In genomic region chr11:19777342-19778102, GRCh38 we compare ENCODE assay signal across 9 cellular contexts.
DNase-seq lines count a peak whose midpoint lies in the region; ATAC-seq and TF ChIP-seq lines count a peak whose summit lies in the region.
"Had no signal": no experiment of that assay in that cellular context is flagged by ENCODE, and none has a peak within 500 bp of the region (broad histone marks: within the 10 kb centered on the region; RNA-seq: fewer than 3 reads in every experiment).

No MANE protein-coding gene starts in this region.

- H3K27ac ChIP-seq in WERI-Rb-1 (no peak overlapping the region), left ventricle myocardium inferior (replicated peaks) (no peak overlapping the region)
- H3K27ac ChIP-seq: KMS-11 had no signal

- H3K4me3 ChIP-seq in WERI-Rb-1 (ENCODE audit: low read depth, low read length) (peak overlapping the region; percentile 22), left ventricle myocardium inferior (peak overlapping the region; percentile 67)

- TF ChIP-seq CTCF in WERI-Rb-1 (IDR thresholded peaks at IDR 0.05; ENCODE audit: low read depth, low read length) (no peak), left ventricle myocardium inferior (IDR thresholded peaks at IDR 0.05; ENCODE audit: borderline replicate concordance) (no peak)

- no peaks in the 10 kb centered on the region for H3K36me3 ChIP-seq in WERI-Rb-1
- H3K36me3 ChIP-seq in left ventricle myocardium inferior: no peaks in the 10 kb centered on the region

- ATAC-seq in GM18867 (IDR thresholded peaks at IDR 0.05; ENCODE audit: unreplicated experiment): peak; percentile 72
- peak; percentile 62 for ATAC-seq in HG02970 (IDR thresholded peaks at IDR 0.05; ENCODE audit: low FRiP score, unreplicated experiment)

- H3K9me3 ChIP-seq in WERI-Rb-1 (ENCODE audit: severe bottlenecking) (no peaks in the 10 kb centered on the region), left ventricle myocardium inferior (replicated peaks) (no peaks in the 10 kb centered on the region)

- H3K27me3 ChIP-seq in WERI-Rb-1 (ENCODE audit: insufficient read depth, low read depth, severe bottlenecking) (peaks cover 66% of the 10 kb centered on the region), left ventricle myocardium inferior (ENCODE audit: low read depth) (peaks cover 8% of the 10 kb centered on the region)

- H3K4me1 ChIP-seq in left ventricle myocardium inferior: peaks cover 24% of the 10 kb centered on the region

- DNase-seq in AG20443 (ENCODE audit: low spot score): peak; percentile 78
- no peak for DNase-seq in WERI-Rb-1
- no peak for DNase-seq in left ventricle myocardium inferior
- peak; percentile 51 for DNase-seq in retina
- no peak for DNase-seq in GDM1 (lab: John Stamatoyannopoulos, UW)
- DNase-seq in CD1c-positive myeloid dendritic cell (ENCODE audit: extremely low spot score): no peak

- intact Hi-C loops in left ventricle myocardium inferior (cut with micrococcal nuclease): no loop called here

Comparison
In these comparisons a context has a peak if more than half of its experiments do, and no peak if none do; other contexts are left out.
1. DNase-seq: peak in AG20443 (single experiment) and retina (single experiment); none in WERI-Rb-1 (single experiment), left ventricle myocardium inferior (single experiment), GDM1 (single experiment) and CD1c-positive myeloid dendritic cell (single experiment).